In the genomic region with DNA sequence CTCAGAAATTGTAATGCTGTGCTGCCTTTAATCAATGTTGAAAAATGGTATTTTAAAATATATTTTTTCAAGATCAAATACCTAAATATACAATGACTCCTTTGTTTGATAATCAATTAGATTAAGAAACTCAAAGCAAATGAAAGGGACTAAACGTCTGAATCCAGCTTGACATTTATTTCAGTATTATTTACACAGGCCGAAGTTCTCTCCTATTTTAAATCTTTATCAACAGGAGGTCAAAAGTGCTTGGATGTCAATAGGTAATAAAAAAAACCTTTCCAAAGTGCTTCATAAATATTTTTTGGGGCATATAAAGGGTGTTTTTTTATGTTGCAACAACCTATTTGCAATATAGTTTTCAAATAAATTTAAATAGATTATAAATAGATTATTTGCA, we compare ENCODE assay signal across 34 cellular contexts.
"Had no signal": no experiment of that assay in that cellular context is flagged by ENCODE, and none has a peak within 500 bp of the region (broad histone marks: within the 10 kb centered on the region; RNA-seq: fewer than 3 reads in every experiment).

No MANE protein-coding gene starts in this region.

- H3K27ac ChIP-seq: KMS-11 had no signal

- H3K4me3 ChIP-seq: MG63 had no signal

- H3K9ac ChIP-seq: KMS-11 had no signal

- H3K27me3 ChIP-seq: MG63 had no signal

- H3K36me3 ChIP-seq: MG63 had no signal

- H3K4me2 ChIP-seq: KMS-11 had no signal

- H3K9me3 ChIP-seq: MG63 had no signal

- DNase-seq: Karpas-422, Kasumi-1, MG63, MM.1S, MV-4-11, NCI-H1048, NCI-H1092, NCI-H1092 treated with DMSO at 0.1 percent for 48 hours, NCI-H1105, NCI-H1105 treated with DMSO at 0.1 percent for 48 hours, NCI-H1417, NCI-H1417 treated with DMSO at 0.1 percent for 48 hours, NCI-H1436, NCI-H1436 treated with DMSO at 0.1 percent for 48 hours, NCI-H146, NCI-H1694, NCI-H1694 treated with DMSO at 0.1 percent for 48 hours, NCI-H187, NCI-H187 treated with DMSO at 0.1 percent for 48 hours, NCI-H1930, NCI-H2029, NCI-H2029 treated with DMSO at 0.1 percent for 48 hours, NCI-H2081, NCI-H2081 treated with DMSO at 0.1 percent for 48 hours, NCI-H2107, NCI-H2171, NCI-H2171 treated with DMSO at 0.1 percent for 48 hours, NCI-H2227 treated with DMSO at 0.1 percent for 48 hours, NCI-H226, NCI-H345, NCI-H446, NCI-H446 treated with DMSO at 0.1 percent for 48 hours, NCI-H510A had no signal
